Comparison of ENCODE assay signal across 10 cellular contexts in the genomic region with DNA sequence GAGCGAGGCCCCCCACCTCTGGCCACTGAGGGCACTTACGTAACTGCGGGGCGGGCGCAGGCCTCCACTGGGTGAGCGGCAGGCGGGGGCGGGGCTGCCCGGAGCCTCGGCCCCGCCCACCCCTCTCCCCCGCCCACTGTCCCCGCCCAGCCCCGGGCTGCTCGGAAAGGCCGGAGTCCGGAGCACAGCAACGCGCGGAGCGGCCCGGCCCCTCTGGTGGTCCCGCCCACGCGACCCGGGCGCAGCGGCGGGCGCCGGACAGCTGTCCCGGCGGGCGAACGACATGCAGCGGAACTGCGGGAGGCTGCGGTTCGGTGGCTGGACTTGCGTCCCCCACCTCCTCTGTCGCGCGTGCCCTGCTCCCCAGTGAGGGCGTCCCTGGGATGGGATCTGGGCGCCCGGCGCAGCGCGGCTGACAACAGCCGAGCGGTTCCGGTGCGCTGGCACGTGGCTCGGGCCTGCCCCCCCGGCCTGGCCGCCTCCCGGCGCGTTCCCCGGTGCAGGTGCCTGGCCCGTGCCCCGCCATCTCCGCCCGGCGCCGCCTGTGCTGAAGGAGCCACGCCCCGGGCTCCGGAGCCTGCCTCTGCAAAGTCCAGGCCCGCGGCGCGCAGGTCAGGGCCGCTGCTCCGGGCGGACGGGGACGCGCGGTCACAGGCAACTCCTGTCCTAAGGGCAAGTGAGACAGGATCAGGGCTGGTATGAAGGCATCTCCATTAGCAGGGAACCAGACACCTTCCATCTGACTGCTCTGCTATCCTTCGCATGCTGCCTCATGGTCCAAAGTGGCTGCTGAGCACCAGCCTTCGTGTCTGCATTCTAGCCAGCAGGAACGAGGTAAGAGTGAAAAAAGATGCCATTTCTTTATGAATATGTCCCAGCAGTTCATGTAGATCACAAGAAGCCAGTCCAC. TPM values are rescaled to one million over a fixed set of nuclear protein-coding genes. Genes with fewer than 3 reads are reported as not detected.
DNase-seq lines count a peak whose midpoint lies in the region; ATAC-seq and TF ChIP-seq lines count a peak whose summit lies in the region.
"Had no signal": no experiment of that assay in that cellular context is flagged by ENCODE, and none has a peak within 500 bp of the region (broad histone marks: within the 10 kb centered on the region; RNA-seq: fewer than 3 reads in every experiment).

No MANE protein-coding gene starts in this region.

- H4K20me1 ChIP-seq in GM23338 (replicated peaks; ENCODE audit: insufficient read depth) (no peaks in the 10 kb centered on the region), SK-N-SH (ENCODE audit: insufficient read depth) (no peaks in the 10 kb centered on the region)

- H3K36me3 Mint-ChIP-seq in GM23338 (ENCODE audit: low read depth) = no peaks in the 10 kb centered on the region

- peaks cover 4% of the 10 kb centered on the region; the same call in 1 of the 3 replicates for H3K9me3 Mint-ChIP-seq in GM23338

- H3K4me3 ChIP-seq in GM23338 (peak overlapping the region; percentile 95), SK-N-SH (ENCODE audit: low read depth in 2 of 2, low read length in 1 of 2) (peak overlapping the region in 1 of 2 experiments; percentile 45; a peak in 2 of 4 replicates)

- H3K36me3 ChIP-seq in GM23338 (ENCODE audit: insufficient read depth) (no peaks in the 10 kb centered on the region), SK-N-SH (replicated peaks in 1 of 2; ENCODE audit: control insufficient read depth in 1 of 2, insufficient read depth in 2 of 2, low read length in 1 of 2) (no peaks in the 10 kb centered on the region)

- peak overlapping the region; percentile 88 for H3K4me3 Mint-ChIP-seq in GM23338

- H3K9me2 ChIP-seq in GM23338 (ENCODE audit: insufficient read depth) = no peaks in the 10 kb centered on the region
- H3K9me2 ChIP-seq in SK-N-SH = no peaks in the 10 kb centered on the region

- H3K4me1 Mint-ChIP-seq in GM23338 = peaks cover 9% of the 10 kb centered on the region

- peak; percentile 70 for ATAC-seq in GM23338
- peak; percentile 59 for ATAC-seq in omental fat pad (ENCODE audit: low FRiP score)

- WGBS in SK-N-SH (ENCODE audit: low lambda C conversion rate) = 17% methylated on average over 12 of the region's 84 CpGs

- no peak overlapping the region for H3K9ac ChIP-seq in SK-N-SH

- H3F3A ChIP-seq in GM23338 (replicated peaks; ENCODE audit: low read depth) = 0 out of 2 replicates have a peak, but pooled peaks cover 3% of the 10 kb centered on the region
- no peaks in the 10 kb centered on the region for H3F3A ChIP-seq in SK-N-SH (replicated peaks; ENCODE audit: insufficient read depth)

- H3K27me3 ChIP-seq in GM23338 (ENCODE audit: insufficient read depth) (peaks cover 14% of the 10 kb centered on the region), SK-N-SH (ENCODE audit: insufficient read depth) (no peaks in the 10 kb centered on the region)

- no peaks in the 10 kb centered on the region for H3K79me2 ChIP-seq in GM23338 (replicated peaks; ENCODE audit: insufficient read depth)
- no peaks in the 10 kb centered on the region for H3K79me2 ChIP-seq in SK-N-SH (ENCODE audit: insufficient read depth)

- TF ChIP-seq CTCF in GM23338 (conservative IDR thresholded peaks at IDR 0.05; ENCODE audit: low read depth in 2 of 2) = no peak
- TF ChIP-seq CTCF in SK-N-SH (IDR thresholded peaks at IDR 0.05) = no peak
- no peak for TF ChIP-seq CTCF in omental fat pad (IDR thresholded peaks at IDR 0.05)

- H3K27ac ChIP-seq in GM23338 (ENCODE audit: low read depth) (no peak overlapping the region), SK-N-SH (ENCODE audit: low read depth in 2 of 2, low read length in 1 of 2) (peak overlapping the region in 1 of 2 experiments; percentile 72; a peak in 1 of 4 replicates)
- H3K27ac ChIP-seq: HL-60 had no signal

- peaks cover 6% of the 10 kb centered on the region for H3K27me3 Mint-ChIP-seq in GM23338 (ENCODE audit: insufficient read depth, low read depth, poor library complexity)

- peak overlapping the region; percentile 71; the same call in 1 of the 2 replicates for H3K27ac Mint-ChIP-seq in GM23338

- POLR2A ChIA-PET in SK-N-SH (lab: Yijun Ruan, JAX) = interaction anchor here (1.0 to 1.1 kb wide), 2 partner anchors 22 to 87 kb away, joined by 3 read pairs; partner anchors contain the start of gene JAKMIP1

- H3K4me2 ChIP-seq in GM23338 = peak overlapping the region; percentile 92
- H3K4me2 ChIP-seq in SK-N-SH = no peak overlapping the region

- CTCF ChIA-PET in SK-N-SH (lab: Yijun Ruan, JAX) = interaction anchor here (0.9 to 2.6 kb wide), 6 partner anchors 22 to 224 kb away, joined by 3 to 14 read pairs (median 4); partner anchors contain the start of gene JAKMIP1

- no peaks in the 10 kb centered on the region for H3K9me3 ChIP-seq in SK-N-SH

- no peak for TF ChIP-seq RAD21 in SK-N-SH (IDR thresholded peaks at IDR 0.05; ENCODE audit: low read length)

- H3K4me1 ChIP-seq in GM23338 (ENCODE audit: insufficient read depth) = no peaks in the 10 kb centered on the region
- H3K4me1 ChIP-seq in SK-N-SH (ENCODE audit: control insufficient read depth in 1 of 2, insufficient read depth in 2 of 2, low read depth in 1 of 2, low read length in 1 of 2) = peaks cover 0 to 26% of the 10 kb centered on the region in 2 experiments; a peak in 2 of 4 replicates

- peak overlapping the region; percentile 98 for H2AFZ ChIP-seq in GM23338
- no peak overlapping the region for H2AFZ ChIP-seq in SK-N-SH (ENCODE audit: low read depth)

- TF ChIP-seq EP300 in SK-N-SH (IDR thresholded peaks at IDR 0.05; ENCODE audit: borderline replicate concordance in 1 of 2, low read depth in 1 of 2, low read length in 1 of 2) = no peak

- peak; percentile 88 for DNase-seq in GM23338 (ENCODE audit: low spot score)
- peak; percentile 97 for DNase-seq in SK-N-SH
- DNase-seq in germinal center (ENCODE audit: low spot score) = peak; percentile 51
- no peak for DNase-seq in omental fat pad (ENCODE audit: low spot score)
- no peak for DNase-seq in NCI-H748 treated with DMSO at 0.1 percent for 48 hours (lab: John Stamatoyannopoulos, UW)
- no peak for DNase-seq in OCI-M1 (lab: John Stamatoyannopoulos, UW)
- DNase-seq in NAMALWA (ENCODE audit: low spot score) = no peak
- no peak for DNase-seq in mesenteric fat pad (ENCODE audit: low spot score)

TF ChIP-seq in SK-N-SH, 30 proteins besides CTCF, POLR2A, EP300 and RAD21:
- TF ChIP-seq TCF12 (IDR thresholded peaks at IDR 0.05) (no peak), MXI1 (IDR thresholded peaks at IDR 0.05; ENCODE audit: low read depth, low read length) (peak; percentile 53; the same call in 1 of the 2 replicates), RCOR1 (IDR thresholded peaks at IDR 0.05; ENCODE audit: low read length) (peak; percentile 56)
TF ChIP-seq in SK-N-SH: peak in this region for 2.

RNA-seq across cellular contexts. Expression of gene JAKMIP1, which starts 21.8 kb away (rescaled TPM):
- 5.1 and 5.9 TPM in 2 replicates for total RNA-seq in GM23338 (2014; rRNA removed; shearing (Covaris generic))
- polyA plus RNA-seq in GM23338 (2016; fragmentation: Nextera tagmentation; extraction: Ambion mirVana) (4.6 and 5.5 TPM in 2 replicates), SK-N-SH (2012; rRNA removed) (0.54 and 1.0 TPM in 2 replicates)
- polyA plus RNA-seq in SK-N-SH (2012; cell fraction: cytosol; rRNA removed) = 0.98 and 1.7 TPM in 2 replicates
- 0.17 and 0.63 TPM in 2 replicates for polyA plus RNA-seq in SK-N-SH (2012; cell fraction: nucleus; rRNA removed)
- total RNA-seq in omental fat pad (1 to 10 TPM in 1 of 4 donors, under 1 TPM in 2, not detected in 1; 0.48 to 1.0 (median 0.63) TPM), mesenteric fat pad (0.10 TPM)
- total RNA-seq: bronchial epithelial cell had no signal

RNA-seq across cellular contexts. Expression of gene WFS1, which starts 47.5 kb away (rescaled TPM):
- 42.3 and 45.4 TPM in 2 replicates for total RNA-seq in GM23338 (2014; rRNA removed; shearing (Covaris generic))
- 24.2 and 24.7 TPM in 2 replicates for polyA plus RNA-seq in GM23338 (2016; fragmentation: Nextera tagmentation; extraction: Ambion mirVana)
- polyA plus RNA-seq in SK-N-SH (2012; rRNA removed) = 15.8 and 18.7 TPM in 2 replicates
- 6.5 and 10.4 TPM in 2 replicates for polyA plus RNA-seq in SK-N-SH (2012; cell fraction: cytosol; rRNA removed)
- 24.9 and 27.7 TPM in 2 replicates for polyA plus RNA-seq in SK-N-SH (2012; cell fraction: nucleus; rRNA removed)
- total RNA-seq in omental fat pad = 10 to 100 TPM; 35.9 to 91.3 (median 38.2) TPM
- total RNA-seq in mesenteric fat pad = 97.2 TPM

Comparison
In these comparisons a context has a peak if more than half of its experiments do, and no peak if none do; other contexts are left out.
1. DNase-seq: peak in GM23338 (single experiment), SK-N-SH (single experiment) and germinal center (single experiment); none in omental fat pad (single experiment), NCI-H748 treated with DMSO at 0.1 percent for 48 hours (single experiment), OCI-M1 (single experiment), NAMALWA (single experiment) and mesenteric fat pad (single experiment).